ENCODE assay signal across 17 cellular contexts in genomic region chr2:63741884-63742583, GRCh38.
DNase-seq lines count a peak whose midpoint lies in the region; ATAC-seq and TF ChIP-seq lines count a peak whose summit lies in the region.
"Had no signal": no experiment of that assay in that cellular context is flagged by ENCODE, and none has a peak within 500 bp of the region (broad histone marks: within the 10 kb centered on the region; RNA-seq: fewer than 3 reads in every experiment).

No MANE protein-coding gene starts in this region.

- peak; percentile 51 for ATAC-seq in SK-N-SH treated with all-trans-retinoic acid at 6 μM for 48 hours
- no peak for ATAC-seq in HG03045 (IDR thresholded peaks at IDR 0.05; ENCODE audit: unreplicated experiment)

- DNase-seq in HCEC 1CT: peak; percentile 56
- peak; percentile 13 for DNase-seq in glomerular visceral epithelial cell (ENCODE audit: extremely low spot score)
- no peak for DNase-seq in right atrium auricular region (ENCODE audit: low spot score)
- no peak for DNase-seq in prostate gland (ENCODE audit: low spot score)
- DNase-seq: activated B cell treated with CpG ODN at 0.5 μM for 24 hours, amygdala, DND-41, erythroblast, GOT3, NCI-H2029, NCI-H748 treated with DMSO at 0.1 percent for 48 hours, pancreas, Peyer's patch had no signal

- H3K27ac ChIP-seq in right atrium auricular region (no peak overlapping the region), prostate gland (no peak overlapping the region)
- H3K27ac ChIP-seq: hepatocyte, Peyer's patch had no signal

- H3K9ac ChIP-seq in skeletal muscle satellite cell (ENCODE audit: low read depth, low read length): no peak overlapping the region

- intact Hi-C loops in prostate gland (cut with DNase I): no loop called here

- peaks cover 36% of the 10 kb centered on the region for H3K4me1 ChIP-seq in skeletal muscle satellite cell (ENCODE audit: control insufficient read depth, insufficient read depth, low read length)
- peaks cover 0 to 6% of the 10 kb centered on the region in 2 donors for H3K4me1 ChIP-seq in right atrium auricular region
- no peaks in the 10 kb centered on the region for H3K4me1 ChIP-seq in prostate gland (replicated peaks)
- H3K4me1 ChIP-seq: Peyer's patch had no signal

- WGBS in prostate gland: 52% methylated on average over 3 of the region's 3 CpGs

- H3K4me3 ChIP-seq in skeletal muscle satellite cell (ENCODE audit: low read length) (no peak overlapping the region), right atrium auricular region (no peak overlapping the region), prostate gland (no peak overlapping the region)
- H3K4me3 ChIP-seq: hepatocyte, pancreas, Peyer's patch had no signal

- TF ChIP-seq CTCF in right atrium auricular region (IDR thresholded peaks at IDR 0.05): no peak
- TF ChIP-seq CTCF in prostate gland (IDR thresholded peaks at IDR 0.05): no peak

- no peaks in the 10 kb centered on the region for H3K36me3 ChIP-seq in skeletal muscle satellite cell (ENCODE audit: insufficient read depth, low read length)
- H3K36me3 ChIP-seq in right atrium auricular region: no peaks in the 10 kb centered on the region
- no peaks in the 10 kb centered on the region for H3K36me3 ChIP-seq in prostate gland
- H3K36me3 ChIP-seq: pancreas, Peyer's patch had no signal

- H3K9me3 ChIP-seq in skeletal muscle satellite cell (replicated peaks; ENCODE audit: low read length) (no peaks in the 10 kb centered on the region), right atrium auricular region (peaks cover 0 to 7% of the 10 kb centered on the region in 2 donors), prostate gland (no peaks in the 10 kb centered on the region)
- H3K9me3 ChIP-seq: pancreas, Peyer's patch had no signal

- no peaks in the 10 kb centered on the region for H3K27me3 ChIP-seq in skeletal muscle satellite cell (ENCODE audit: control insufficient read depth, insufficient read depth, low read length)
- H3K27me3 ChIP-seq in right atrium auricular region: no peaks in the 10 kb centered on the region
- H3K27me3 ChIP-seq in prostate gland (replicated peaks; ENCODE audit: insufficient read depth): no peaks in the 10 kb centered on the region
- H3K27me3 ChIP-seq: hepatocyte, pancreas, Peyer's patch had no signal

- TF ChIP-seq POLR2A in prostate gland (IDR thresholded peaks at IDR 0.05): no peak

- peak overlapping the region; percentile 29 for H3K4me2 ChIP-seq in skeletal muscle satellite cell (ENCODE audit: low read length)
- H3K4me2 ChIP-seq: hepatocyte had no signal

TF ChIP-seq in SK-N-SH treated with all-trans-retinoic acid at 6 μM for 48 hours, 23 proteins besides CTCF, POLR2A, EP300 and RAD21:
- no peak for TF ChIP-seq BACH2 (CRISPR knock-in tag; IDR thresholded peaks at IDR 0.05; ENCODE audit: borderline replicate concordance)
- TF ChIP-seq ISL1 (CRISPR knock-in tag; IDR thresholded peaks at IDR 0.05): peak; percentile 91
- TF ChIP-seq POU6F1 (CRISPR knock-in tag; IDR thresholded peaks at IDR 0.05; ENCODE audit: borderline replicate concordance, low read depth): no peak
- TF ChIP-seq ZNF8 (CRISPR knock-in tag; IDR thresholded peaks at IDR 0.05): peak; percentile 47; the same call in 1 of the 2 replicates
- no peak for TF ChIP-seq GLIS3 (CRISPR knock-in tag; IDR thresholded peaks at IDR 0.05)

Comparison
In these comparisons a context has a peak if more than half of its experiments do, and no peak if none do; other contexts are left out.
1. DNase-seq: peak in HCEC 1CT (single experiment) and glomerular visceral epithelial cell (single experiment); none in right atrium auricular region (single experiment) and prostate gland (single experiment).